31 cellular contexts compared by ENCODE assay signal in the genomic region with DNA sequence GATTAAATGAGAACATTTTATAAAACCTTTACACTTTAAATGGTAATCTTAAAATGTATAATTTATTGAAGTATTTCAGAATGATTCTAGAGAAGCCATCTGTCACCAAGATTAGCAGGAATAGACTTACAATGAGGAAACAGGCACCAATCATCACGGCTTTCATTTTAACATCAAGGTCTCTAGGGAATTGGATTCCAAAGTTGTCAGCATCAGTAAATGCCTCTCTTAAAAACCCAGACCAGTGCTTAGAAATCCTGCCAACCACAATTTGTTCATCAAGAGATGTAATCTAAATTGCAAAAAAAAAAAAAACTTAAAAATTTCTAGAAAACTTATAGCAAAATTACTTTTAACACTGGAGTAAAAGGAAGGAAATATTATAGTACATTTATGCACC. TPM values are rescaled to one million over a fixed set of nuclear protein-coding genes. Genes with fewer than 3 reads are reported as not detected.
"Had no signal": no experiment of that assay in that cellular context is flagged by ENCODE, and none has a peak within 500 bp of the region (broad histone marks: within the 10 kb centered on the region; RNA-seq: fewer than 3 reads in every experiment).

No MANE protein-coding gene starts in this region.

- H3K4me3 Mint-ChIP-seq: dendritic cell treated with granulocyte-macrophage colony-stimulating factor and Interleukin-4, amounts not matched to agents 40 ng/mL and 50 ng/mL, for 4 days; endodermal cell; memory B cell; natural killer cell had no signal

- H3K4me1 Mint-ChIP-seq: endodermal cell, memory B cell, natural killer cell had no signal

- H3K27ac Mint-ChIP-seq: dendritic cell treated with granulocyte-macrophage colony-stimulating factor and Interleukin-4, amounts not matched to agents 40 ng/mL and 50 ng/mL, for 4 days; endodermal cell; memory B cell; natural killer cell had no signal

- H3K36me3 Mint-ChIP-seq: natural killer cell had no signal

- ATAC-seq: esophagus mucosa, foreskin keratinocyte, gastroesophageal sphincter, heart left ventricle, left lobe of liver, natural killer cell, psoas muscle, right cardiac atrium had no signal

- DNase-seq: effector CD8-positive, alpha-beta T cell; endodermal cell; foreskin keratinocyte; heart left ventricle; kidney; natural killer cell; occipital lobe; ovary; posterior cingulate gyrus; psoas muscle; right cardiac atrium; stimulated activated CD4-positive, alpha-beta T cell treated with anti-CD3 and anti-CD28 coated beads, Interleukin-12 subunit alpha, Interleukin-12 subunit beta, amount 100 ng/mL, for 4 hours; stimulated activated CD4-positive, alpha-beta T cell treated with anti-CD3 and anti-CD28 coated beads, Interleukin-1b, Interleukin-23, amount 100 ng/mL, for 48 hours; stimulated activated CD4-positive, alpha-beta T cell treated with anti-CD3 and anti-CD28 coated beads, Interleukin-4, amount 100 ng/mL, for 1 hour; stimulated activated CD8-positive, alpha-beta memory T cell treated with anti-CD3 and anti-CD28 coated beads, Interleukin-4, amount 100 ng/mL, for 48 hours; stimulated activated naive CD4-positive, alpha-beta T cell treated with Interleukin-2 at 50 U/mL for 16 hours; stomach; thyroid gland; trophoblast cell had no signal

- H3K4me3 ChIP-seq: gastroesophageal sphincter, heart left ventricle, hepatocyte, lung, ovary, psoas muscle, smooth muscle cell, stomach, thyroid gland, vagina had no signal

RNA-seq across cellular contexts. Expression of a gene that starts 20.3 kb away (rescaled TPM):
- total RNA-seq: foreskin keratinocyte, heart left ventricle, hepatocyte, left lobe of liver, lung, mononuclear cell, occipital lobe, psoas muscle, subcutaneous adipose tissue, temporal lobe, thyroid gland, vagina had no signal
